ENCODE assay signal across 19 cellular contexts in the genomic region with DNA sequence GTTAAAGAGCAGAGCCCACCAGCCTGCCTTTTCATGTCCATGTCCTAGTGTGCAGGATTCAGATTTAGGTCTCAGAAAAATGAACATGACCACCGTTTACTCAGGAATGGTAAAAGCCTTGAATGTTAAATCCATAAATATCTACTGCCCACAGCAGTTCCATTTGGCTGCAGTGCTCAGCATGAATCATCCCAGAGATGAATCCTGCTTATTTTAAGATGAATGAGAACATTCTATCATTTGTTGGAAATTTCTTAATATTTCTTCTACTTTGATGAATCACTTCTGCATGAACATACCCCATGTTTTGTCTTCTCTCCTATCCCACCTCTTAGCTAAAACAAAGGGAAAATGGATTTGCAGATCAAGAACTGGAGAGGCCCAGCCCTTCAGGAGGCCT. TPM values are rescaled to one million over a fixed set of nuclear protein-coding genes. Genes with fewer than 3 reads are reported as not detected.
DNase-seq lines count a peak whose midpoint lies in the region; ATAC-seq and TF ChIP-seq lines count a peak whose summit lies in the region.
"Had no signal": no experiment of that assay in that cellular context is flagged by ENCODE, and none has a peak within 500 bp of the region (broad histone marks: within the 10 kb centered on the region; RNA-seq: fewer than 3 reads in every experiment).

No MANE protein-coding gene starts in this region.

- no peaks in the 10 kb centered on the region for H3K9me3 Mint-ChIP-seq in effector memory CD8-positive, alpha-beta T cell
- H3K9me3 Mint-ChIP-seq: activated CD4-positive, alpha-beta T cell treated with anti-CD3 and anti-CD28 coated beads, Interleukin-2, amount 10 ng/mL, durations not matched to agents 7 days and 5 days; activated naive CD4-positive, alpha-beta T cell treated with anti-CD3 and anti-CD28 coated beads, Interleukin-2, amount 10 ng/mL, durations not matched to agents 7 days and 5 days had no signal

- H3K27ac Mint-ChIP-seq in effector memory CD8-positive, alpha-beta T cell = no peak overlapping the region
- H3K27ac Mint-ChIP-seq: activated CD4-positive, alpha-beta T cell treated with anti-CD3 and anti-CD28 coated beads, Interleukin-2, amount 10 ng/mL, durations not matched to agents 7 days and 5 days; activated naive CD4-positive, alpha-beta T cell treated with anti-CD3 and anti-CD28 coated beads, Interleukin-2, amount 10 ng/mL, durations not matched to agents 7 days and 5 days had no signal

- H3K4me3 ChIP-seq in astrocyte of the spinal cord (ENCODE audit: low read depth, low read length) (no peak overlapping the region), foreskin fibroblast (ENCODE audit: low read depth in 1 of 2, low read length in 2 of 2) (no peak overlapping the region)
- H3K4me3 ChIP-seq: A549, cardiac muscle cell, left lung had no signal

- in situ Hi-C loops in astrocyte of the spinal cord (cut with HindIII; ENCODE audit: low sequenced_read_pairs) = no loop called here

- H3K4me1 Mint-ChIP-seq in effector memory CD8-positive, alpha-beta T cell (ENCODE audit: low read depth in 2 of 2) = no peaks in the 10 kb centered on the region
- H3K4me1 Mint-ChIP-seq: activated CD4-positive, alpha-beta T cell treated with anti-CD3 and anti-CD28 coated beads, Interleukin-2, amount 10 ng/mL, durations not matched to agents 7 days and 5 days; activated naive CD4-positive, alpha-beta T cell treated with anti-CD3 and anti-CD28 coated beads, Interleukin-2, amount 10 ng/mL, durations not matched to agents 7 days and 5 days had no signal

- no peak for ATAC-seq in left cardiac atrium
- ATAC-seq in effector memory CD8-positive, alpha-beta T cell (replicated peaks) = no peak
- ATAC-seq: A549, HCT116, left lung had no signal

- no peak for TF ChIP-seq CTCF in astrocyte of the spinal cord (IDR thresholded peaks at IDR 0.05; ENCODE audit: low read depth, low read length)
- no peak for TF ChIP-seq CTCF in foreskin fibroblast (IDR thresholded peaks at IDR 0.05; ENCODE audit: low read depth, low read length)

- H3K36me3 Mint-ChIP-seq in effector memory CD8-positive, alpha-beta T cell (ENCODE audit: insufficient read depth) = no peaks in the 10 kb centered on the region
- H3K36me3 Mint-ChIP-seq: activated naive CD4-positive, alpha-beta T cell treated with anti-CD3 and anti-CD28 coated beads, Interleukin-2, amount 10 ng/mL, durations not matched to agents 7 days and 5 days had no signal

- intact Hi-C loops in cardiac septum (cut with DNase I) = no loop called here
- intact Hi-C loops in left cardiac atrium (cut with DNase I) = no loop called here

- H3K4me3 Mint-ChIP-seq in effector memory CD8-positive, alpha-beta T cell = no peak overlapping the region
- H3K4me3 Mint-ChIP-seq: activated CD4-positive, alpha-beta T cell treated with anti-CD3 and anti-CD28 coated beads, Interleukin-2, amount 10 ng/mL, durations not matched to agents 7 days and 5 days; activated naive CD4-positive, alpha-beta T cell treated with anti-CD3 and anti-CD28 coated beads, Interleukin-2, amount 10 ng/mL, durations not matched to agents 7 days and 5 days had no signal

- DNase-seq in AG08395 (ENCODE audit: low spot score) = peak; percentile 69
- peak; percentile 47 for DNase-seq in HS-5 (ENCODE audit: low read depth)
- peak; percentile 37 for DNase-seq in astrocyte of the spinal cord (ENCODE audit: low read depth, low spot score)
- DNase-seq in foreskin fibroblast = peak; percentile 53 to 79
- no peak for DNase-seq in cardiac septum (ENCODE audit: low spot score)
- DNase-seq in DMS153 treated with DMSO at 0.1 percent for 48 hours (lab: John Stamatoyannopoulos, UW; ENCODE audit: unreplicated experiment) = no peak
- DNase-seq in left cardiac atrium = no peak
- no peak for DNase-seq in effector memory CD8-positive, alpha-beta T cell
- DNase-seq: activated CD4-positive, alpha-beta T cell treated with anti-CD3 and anti-CD28 coated beads, Interleukin-2, amount 10 ng/mL, durations not matched to agents 7 days and 5 days; activated naive CD4-positive, alpha-beta T cell treated with anti-CD3 and anti-CD28 coated beads, Interleukin-2, amount 10 ng/mL, durations not matched to agents 7 days and 5 days; COR-L47; left lung; NCI-H1105; NCI-H524; stimulated activated naive CD4-positive, alpha-beta T cell treated with Interleukin-2 at 50 U/mL for 16 hours; trophoblast cell had no signal

- no peaks in the 10 kb centered on the region for H3K27me3 Mint-ChIP-seq in effector memory CD8-positive, alpha-beta T cell

RNA-seq across cellular contexts. Expression of gene AQP11, which starts 47.5 kb away (rescaled TPM):
- total RNA-seq in cardiac septum (0.54 TPM), left cardiac atrium (under 1 TPM; 0.73 to 0.94 TPM)

Comparison
In these comparisons a context has a peak if more than half of its experiments do, and no peak if none do; other contexts are left out.
1. DNase-seq: peak in AG08395 (single experiment), HS-5 (single experiment), astrocyte of the spinal cord (single experiment) and foreskin fibroblast (2 of 2); none in cardiac septum (single experiment), DMS153 treated with DMSO at 0.1 percent for 48 hours (single experiment), left cardiac atrium (single experiment) and effector memory CD8-positive, alpha-beta T cell (0 of 3).